Comparison of ENCODE assay signal across 17 cellular contexts in genomic region chr1:203380395-203381150, GRCh38. TPM values are rescaled to one million over a fixed set of nuclear protein-coding genes. Genes with fewer than 3 reads are reported as not detected.
A peak's percentile ranks its signal among the peaks of the same experiment; 100 is the strongest.
DNase-seq lines count a peak whose midpoint lies in the region; ATAC-seq and TF ChIP-seq lines count a peak whose summit lies in the region.
"Had no signal": no experiment of that assay in that cellular context is flagged by ENCODE, and none has a peak within 500 bp of the region (broad histone marks: within the 10 kb centered on the region; RNA-seq: fewer than 3 reads in every experiment).

No MANE protein-coding gene starts in this region.

- H3K4me3 Mint-ChIP-seq in activated CD4-positive, alpha-beta T cell treated with anti-CD3 and anti-CD28 coated beads, Interleukin-2, amount 10 ng/mL, durations not matched to agents 7 days and 5 days, result no peak overlapping the region
- H3K4me3 Mint-ChIP-seq: natural killer cell treated with Interleukin-12 subunit alpha and Interleukin-12 subunit beta and Interleukin-15 and Interleukin-18, amount 100 ng/mL, for 72 hours had no signal

- no peaks in the 10 kb centered on the region for H3K36me3 ChIP-seq in esophagus muscularis mucosa
- no peaks in the 10 kb centered on the region for H3K36me3 ChIP-seq in upper lobe of left lung
- H3K36me3 ChIP-seq: SJCRH30 had no signal

- no peak overlapping the region for H3K27ac Mint-ChIP-seq in activated CD4-positive, alpha-beta T cell treated with anti-CD3 and anti-CD28 coated beads, Interleukin-2, amount 10 ng/mL, durations not matched to agents 7 days and 5 days
- H3K27ac Mint-ChIP-seq: natural killer cell treated with Interleukin-12 subunit alpha and Interleukin-12 subunit beta and Interleukin-15 and Interleukin-18, amount 100 ng/mL, for 72 hours had no signal

- H3K4me3 ChIP-seq in esophagus muscularis mucosa (no peak overlapping the region), upper lobe of left lung (no peak overlapping the region)
- H3K4me3 ChIP-seq: SJCRH30 had no signal

- H3K9me3 Mint-ChIP-seq in activated CD4-positive, alpha-beta T cell treated with anti-CD3 and anti-CD28 coated beads, Interleukin-2, amount 10 ng/mL, durations not matched to agents 7 days and 5 days, result no peaks in the 10 kb centered on the region
- H3K9me3 Mint-ChIP-seq: natural killer cell treated with Interleukin-12 subunit alpha and Interleukin-12 subunit beta and Interleukin-15 and Interleukin-18, amount 100 ng/mL, for 72 hours had no signal

- H3K36me3 Mint-ChIP-seq in activated CD4-positive, alpha-beta T cell treated with anti-CD3 and anti-CD28 coated beads, Interleukin-2, amount 10 ng/mL, durations not matched to agents 7 days and 5 days (ENCODE audit: low read depth), result no peaks in the 10 kb centered on the region
- H3K36me3 Mint-ChIP-seq: natural killer cell treated with Interleukin-12 subunit alpha and Interleukin-12 subunit beta and Interleukin-15 and Interleukin-18, amount 100 ng/mL, for 72 hours had no signal

- H3K4me1 ChIP-seq in esophagus muscularis mucosa, result peaks cover 30 to 42% (median 37%) of the 10 kb centered on the region in 4 donors
- H3K4me1 ChIP-seq in upper lobe of left lung, result peaks cover 7 to 26% (median 11%) of the 10 kb centered on the region in 4 donors
- H3K4me1 ChIP-seq: SJCRH30 had no signal

- H3K9me3 ChIP-seq in esophagus muscularis mucosa (no peaks in the 10 kb centered on the region), upper lobe of left lung (no peaks in the 10 kb centered on the region)
- H3K9me3 ChIP-seq: SJCRH30 had no signal

- H3K4me1 Mint-ChIP-seq in activated CD4-positive, alpha-beta T cell treated with anti-CD3 and anti-CD28 coated beads, Interleukin-2, amount 10 ng/mL, durations not matched to agents 7 days and 5 days, result no peaks in the 10 kb centered on the region

- intact Hi-C loops in esophagus muscularis mucosa (cut with DNase I), result no loop called here

- no peak for TF ChIP-seq POLR2A in esophagus muscularis mucosa (IDR thresholded peaks at IDR 0.05; ENCODE audit: low read depth)
- TF ChIP-seq POLR2A in upper lobe of left lung (IDR thresholded peaks at IDR 0.05), result no peak

- peak; percentile 53 for DNase-seq in DMS 273 (lab: John Stamatoyannopoulos, UW; ENCODE audit: unreplicated experiment)
- DNase-seq in DMS 273 treated with DMSO at 0.1 percent for 48 hours (lab: John Stamatoyannopoulos, UW), result no peak
- peak; percentile 55 for DNase-seq in esophagus muscularis mucosa (ENCODE audit: extremely low spot score)
- no peak for DNase-seq in upper lobe of left lung
- DNase-seq in DMS79 treated with DMSO at 0.1 percent for 48 hours (lab: John Stamatoyannopoulos, UW), result no peak
- no peak for DNase-seq in HCEC 1CT
- no peak for DNase-seq in activated CD4-positive, alpha-beta T cell treated with anti-CD3 and anti-CD28 coated beads, Interleukin-2, amount 10 ng/mL, durations not matched to agents 7 days and 5 days
- DNase-seq: activated CD4-positive, alpha-beta T cell treated with anti-CD3 and anti-CD28 coated beads for 48 hours; activated gamma-delta T cell treated with Interleukin-2 at 50 U/mL for 16 hours; caudate nucleus; NCI-H526 treated with DMSO at 0.1 percent for 48 hours; SJCRH30; stimulated activated CD8-positive, alpha-beta memory T cell treated with anti-CD3 and anti-CD28 coated beads, Interleukin-4, amount 100 ng/mL, for 48 hours had no signal

- TF ChIP-seq CTCF in esophagus muscularis mucosa (IDR thresholded peaks at IDR 0.05) (no peak), upper lobe of left lung (IDR thresholded peaks at IDR 0.05) (no peak)

- CTCF ChIA-PET in activated CD4-positive, alpha-beta T cell treated with anti-CD3 and anti-CD28 coated beads, Interleukin-2, amount 10 ng/mL, durations not matched to agents 7 days and 5 days (lab: Charles Lee), result interaction anchor here (0.6 to 1.3 kb wide), 4 partner anchors 97 to 175 kb away, joined by 3 to 4 read pairs (median 3); no protein-coding TSS in a partner anchor

- POLR2A ChIA-PET in activated CD4-positive, alpha-beta T cell treated with anti-CD3 and anti-CD28 coated beads, Interleukin-2, amount 10 ng/mL, durations not matched to agents 7 days and 5 days (lab: Charles Lee), result no interaction called here

- TF ChIP-seq EP300 in esophagus muscularis mucosa (IDR thresholded peaks at IDR 0.05), result no peak
- no peak for TF ChIP-seq EP300 in upper lobe of left lung (IDR thresholded peaks at IDR 0.05)

- WGBS in esophagus muscularis mucosa, result 63% methylated on average over 4 of the region's 4 CpGs
- 59 to 76% methylated on average over 4 of the region's 4 CpGs for WGBS in upper lobe of left lung, 2 donors

- peaks cover 25% of the 10 kb centered on the region for H3K27me3 Mint-ChIP-seq in activated CD4-positive, alpha-beta T cell treated with anti-CD3 and anti-CD28 coated beads, Interleukin-2, amount 10 ng/mL, durations not matched to agents 7 days and 5 days

- ATAC-seq in HG03045 (IDR thresholded peaks at IDR 0.05; ENCODE audit: unreplicated experiment) (peak; percentile 52), upper lobe of left lung (ENCODE audit: low FRiP score in 2 of 2) (no peak)

- no peaks in the 10 kb centered on the region for H3K27me3 ChIP-seq in esophagus muscularis mucosa
- H3K27me3 ChIP-seq in upper lobe of left lung, result no peaks in the 10 kb centered on the region
- H3K27me3 ChIP-seq: SJCRH30 had no signal

- H3K27ac ChIP-seq in esophagus muscularis mucosa (replicated peaks in 1 of 4), result peak overlapping the region in 3 of 4 donors; percentile 58 to 65 (median 58)
- H3K27ac ChIP-seq in upper lobe of left lung, result peak overlapping the region in 3 of 4 donors; percentile 35 to 64 (median 56)
- H3K27ac ChIP-seq: 22Rv1, SJCRH30 had no signal

RNA-seq across cellular contexts. Expression of gene FMOD, which starts 29.7 kb away (rescaled TPM):
- total RNA-seq in esophagus muscularis mucosa, result 10 to 100 TPM; 24.5 to 36.8 (median 33.8) TPM
- 10 to 100 TPM; 12.5 to 46.7 (median 25.4) TPM for total RNA-seq in upper lobe of left lung
- not detected for total RNA-seq in activated CD4-positive, alpha-beta T cell treated with anti-CD3 and anti-CD28 coated beads, Interleukin-2, amount 10 ng/mL, durations not matched to agents 7 days and 5 days
- total RNA-seq: M059J; natural killer cell treated with Interleukin-12 subunit alpha and Interleukin-12 subunit beta and Interleukin-15 and Interleukin-18, amount 100 ng/mL, for 72 hours had no signal

Comparison
In these comparisons a context has a peak if more than half of its experiments do, and no peak if none do; other contexts are left out.
1. DNase-seq: peak in DMS 273 (single experiment) and esophagus muscularis mucosa (single experiment); none in DMS 273 treated with DMSO at 0.1 percent for 48 hours (single experiment), upper lobe of left lung (0 of 2), DMS79 treated with DMSO at 0.1 percent for 48 hours (single experiment), HCEC 1CT (single experiment) and activated CD4-positive, alpha-beta T cell treated with anti-CD3 and anti-CD28 coated beads, Interleukin-2, amount 10 ng/mL, durations not matched to agents 7 days and 5 days (single experiment).
2. RNA of gene FMOD, which starts 29.7 kb away (total RNA-seq): 24.5 to 36.8 TPM in esophagus muscularis mucosa and 12.5 to 46.7 TPM in upper lobe of left lung; not detected in activated CD4-positive, alpha-beta T cell treated with anti-CD3 and anti-CD28 coated beads, Interleukin-2, amount 10 ng/mL, durations not matched to agents 7 days and 5 days; every median in the first group is over 10 times any median in the second.